23 cellular contexts compared by ENCODE assay signal in the genomic region with DNA sequence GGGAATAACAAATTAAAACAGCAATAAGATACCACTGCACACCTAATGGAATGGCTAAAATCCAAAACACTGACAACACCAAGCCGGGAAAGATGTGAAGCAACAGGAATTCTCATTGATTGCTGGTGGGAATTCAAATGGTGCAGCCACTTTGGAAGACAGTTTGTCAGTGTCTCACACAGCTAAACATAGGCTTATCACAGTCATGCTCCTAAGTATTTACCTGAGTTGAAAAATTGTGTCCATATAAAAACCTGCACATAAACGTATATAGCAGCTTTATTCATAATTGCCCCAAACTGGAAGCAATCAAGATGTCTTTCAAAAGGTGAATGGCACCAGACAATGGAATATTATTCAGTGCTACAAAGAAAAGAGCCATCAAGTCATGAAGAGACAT.
"Had no signal": no experiment of that assay in that cellular context is flagged by ENCODE, and none has a peak within 500 bp of the region (broad histone marks: within the 10 kb centered on the region; RNA-seq: fewer than 3 reads in every experiment).

No MANE protein-coding gene starts in this region.

- FAIRE-seq: bronchial epithelial cell had no signal

- H3K27ac ChIP-seq: lower lobe of right lung, neutrophil, spleen, tibial nerve had no signal

- H3K4me3 Mint-ChIP-seq: activated naive CD4-positive, alpha-beta T cell treated with anti-CD3 and anti-CD28 coated beads for 36 hours; activated T-cell treated with anti-CD3 and anti-CD28 coated beads, Interleukin-2, amount 50 U/mL, for 24 hours; central memory CD8-positive, alpha-beta T cell; dendritic cell treated with granulocyte-macrophage colony-stimulating factor and Interleukin-4, amounts not matched to agents 40 ng/mL and 50 ng/mL, for 4 days; endodermal cell; nephron; WTC11 had no signal

- H3K36me3 ChIP-seq: heart left ventricle, lower lobe of right lung, neutrophil, spleen, tibial nerve had no signal

- DNase-seq: activated CD8-positive, alpha-beta memory T cell treated with anti-CD3 and anti-CD28 coated beads for 24 hours; activated CD8-positive, alpha-beta memory T cell treated with anti-CD3 and anti-CD28 coated beads, Interleukin-2, amount 50 U/mL, for 48 hours; activated effector memory CD4-positive, alpha-beta T cell treated with Interleukin-2 at 50 U/mL for 16 hours; activated naive CD4-positive, alpha-beta T cell treated with anti-CD3 and anti-CD28 coated beads for 36 hours; activated T-cell treated with anti-CD3 and anti-CD28 coated beads, Interleukin-2, amount 50 U/mL, for 24 hours; endodermal cell; foreskin fibroblast; heart left ventricle; hypothalamus; lower lobe of right lung; mesendoderm; spleen; stimulated activated naive CD4-positive, alpha-beta T cell treated with Interleukin-2 at 50 U/mL for 16 hours; T-helper 2 cell had no signal

- H3K27me3 ChIP-seq: heart left ventricle, neutrophil, spleen, tibial nerve had no signal

- H3K27me3 Mint-ChIP-seq: activated T-cell treated with anti-CD3 and anti-CD28 coated beads, Interleukin-2, amount 50 U/mL, for 24 hours; central memory CD8-positive, alpha-beta T cell; dendritic cell treated with granulocyte-macrophage colony-stimulating factor and Interleukin-4, amounts not matched to agents 40 ng/mL and 50 ng/mL, for 4 days had no signal

- H3K27ac Mint-ChIP-seq: activated naive CD4-positive, alpha-beta T cell treated with anti-CD3 and anti-CD28 coated beads for 36 hours; dendritic cell treated with granulocyte-macrophage colony-stimulating factor and Interleukin-4, amounts not matched to agents 40 ng/mL and 50 ng/mL, for 4 days; endodermal cell; WTC11 had no signal

- H3K4me3 ChIP-seq: heart left ventricle, lower lobe of right lung, spleen, tibial nerve had no signal

- H3K4me1 ChIP-seq: lower lobe of right lung had no signal

- H3K9me3 ChIP-seq: heart left ventricle, lower lobe of right lung, neutrophil, spleen, tibial nerve had no signal

- H3K9me3 Mint-ChIP-seq: activated naive CD4-positive, alpha-beta T cell treated with anti-CD3 and anti-CD28 coated beads for 36 hours; dendritic cell treated with granulocyte-macrophage colony-stimulating factor and Interleukin-4, amounts not matched to agents 40 ng/mL and 50 ng/mL, for 4 days; endodermal cell; nephron; WTC11 had no signal

- ATAC-seq: esophagus mucosa, heart left ventricle, lower lobe of right lung, SK-N-SH treated with all-trans-retinoic acid at 6 μM for 48 hours, WTC11 had no signal

- H3K36me3 Mint-ChIP-seq: WTC11 had no signal
